ENCODE assay signal across 9 cellular contexts in genomic region chr17:58991718-58992331, GRCh38.
DNase-seq lines count a peak whose midpoint lies in the region; ATAC-seq, FAIRE-seq and TF ChIP-seq lines count a peak whose summit lies in the region.
"Had no signal": no experiment of that assay in that cellular context is flagged by ENCODE, and none has a peak within 500 bp of the region (broad histone marks: within the 10 kb centered on the region; RNA-seq: fewer than 3 reads in every experiment).

No MANE protein-coding gene starts in this region.

- H3K27me3 ChIP-seq in left lung = no peaks in the 10 kb centered on the region

- DNase-seq in EH (ENCODE audit: low read depth) = peak; percentile 92
- peak; percentile 93 for DNase-seq in RCC 7860 (ENCODE audit: low spot score)
- peak in 1 of 2 donors; percentile 55 for DNase-seq in left lung
- no peak for DNase-seq in medulla oblongata (ENCODE audit: extremely low spot score)
- no peak for DNase-seq in hypothalamus (lab: John Stamatoyannopoulos, UW)
- no peak for DNase-seq in NCI-H187 (lab: John Stamatoyannopoulos, UW)
- DNase-seq in NCI-H2227 treated with DMSO at 0.1 percent for 48 hours (lab: John Stamatoyannopoulos, UW) = no peak
- DNase-seq: GDM1 had no signal

- TF ChIP-seq CTCF in left lung (IDR thresholded peaks at IDR 0.05) = no peak

- intact Hi-C loops in left lung (cut with DNase I) = no loop called here

- peak; percentile 85 for FAIRE-seq in RCC 7860 (lab: Jason Lieb, UNC)

- no peak overlapping the region for H3K4me3 ChIP-seq in left lung

- H3K9me3 ChIP-seq in left lung = no peaks in the 10 kb centered on the region

- H3K4me1 ChIP-seq in left lung = peaks cover 0 to 9% of the 10 kb centered on the region in 2 donors

- ATAC-seq in GM21723 (IDR thresholded peaks at IDR 0.05; ENCODE audit: unreplicated experiment) (peak; percentile 69), left lung (peak; percentile 91)

- H3K27ac ChIP-seq in left lung = peak overlapping the region; percentile 49 to 51

- no peaks in the 10 kb centered on the region for H3K36me3 ChIP-seq in left lung

Comparison
In these comparisons a context has a peak if more than half of its experiments do, and no peak if none do; other contexts are left out.
1. DNase-seq: peak in EH (single experiment) and RCC 7860 (single experiment); none in medulla oblongata (single experiment), hypothalamus (0 of 51), NCI-H187 (0 of 2) and NCI-H2227 treated with DMSO at 0.1 percent for 48 hours (single experiment).